ENCODE assay signal across 17 cellular contexts in genomic region chr14:97315790-97316189, GRCh38.
DNase-seq lines count a peak whose midpoint lies in the region; ATAC-seq, FAIRE-seq and TF ChIP-seq lines count a peak whose summit lies in the region.
"Had no signal": no experiment of that assay in that cellular context is flagged by ENCODE, and none has a peak within 500 bp of the region (broad histone marks: within the 10 kb centered on the region; RNA-seq: fewer than 3 reads in every experiment).

No MANE protein-coding gene starts in this region.

- TF ChIP-seq EP300 in HepG2 (IDR thresholded peaks at IDR 0.05; ENCODE audit: low read depth in 2 of 2, low read length in 2 of 2) (no peak), HepG2 (CRISPR knock-in tag; IDR thresholded peaks at IDR 0.05; ENCODE audit: borderline replicate concordance) (no peak), GM12878 (IDR thresholded peaks at IDR 0.05; ENCODE audit: borderline replicate concordance in 1 of 2, control insufficient read depth in 1 of 2, low read depth in 2 of 2, low read length in 2 of 2) (no peak), esophagus muscularis mucosa (IDR thresholded peaks at IDR 0.05) (no peak)

- TF ChIP-seq POLR2A in HepG2 (IDR thresholded peaks at IDR 0.05; ENCODE audit: insufficient read depth in 1 of 2, low read depth in 2 of 2, low read length in 2 of 2) (no peak), right lobe of liver (IDR thresholded peaks at IDR 0.05) (no peak), GM12878 (IDR thresholded peaks at IDR 0.05; ENCODE audit: low read depth, low read length) (no peak), esophagus muscularis mucosa (IDR thresholded peaks at IDR 0.05; ENCODE audit: low read depth) (no peak)

- RAD21 ChIA-PET in GM12878 (lab: Charles Lee; ENCODE audit: unreplicated experiment), result interaction anchor here (1.3 to 7.6 kb wide), 3 partner anchors 10 to 16 kb away, joined by 4 to 45 read pairs (median 5); no protein-coding TSS in a partner anchor

- intact Hi-C loops in HepG2 (cut with micrococcal nuclease; ENCODE audit: unreplicated experiment) (no loop called here), right lobe of liver (cut with DNase I) (no loop called here), GM12878 (cut with micrococcal nuclease; ENCODE audit: unreplicated experiment) (no loop called here), esophagus muscularis mucosa (cut with DNase I) (no loop called here)

- BruUV-seq in HepG2 (replicated peaks; lab: Mats Ljungman, UMichigan) (no TSS peak), GM12878 (replicated peaks; lab: Mats Ljungman, UMichigan) (no TSS peak)

- TF ChIP-seq RAD21 in HepG2 (CRISPR knock-in tag; IDR thresholded peaks at IDR 0.05) (no peak), GM12878 (IDR thresholded peaks at IDR 0.05; ENCODE audit: insufficient read depth, low read depth, low read length) (no peak)

- H3K79me2 ChIP-seq in HepG2 (ENCODE audit: insufficient read depth, low read length), result no peaks in the 10 kb centered on the region
- H3K79me2 ChIP-seq in GM12878 (ENCODE audit: control insufficient read depth, insufficient read depth, low read length), result no peaks in the 10 kb centered on the region

- H3K9me3 ChIP-seq in HepG2 (ENCODE audit: low read length) (peaks cover 38% of the 10 kb centered on the region), right lobe of liver (no peaks in the 10 kb centered on the region), GM12878 (replicated peaks; ENCODE audit: control insufficient read depth, insufficient read depth, low read length) (peaks cover 2% of the 10 kb centered on the region; the same call in 2 of the 3 replicates), esophagus muscularis mucosa (peaks cover 0 to 19% (median 8%) of the 10 kb centered on the region in 4 donors)
- H3K9me3 ChIP-seq: BE2C, HAP-1 had no signal

- H3K27me3 ChIP-seq in HepG2 (ENCODE audit: control insufficient read depth in 1 of 2, insufficient read depth in 2 of 2, low read length in 2 of 2) (no peaks in the 10 kb centered on the region), right lobe of liver (no peaks in the 10 kb centered on the region), GM12878 (replicated peaks in 1 of 2; ENCODE audit: control insufficient read depth in 2 of 2, insufficient read depth in 2 of 2, low read length in 1 of 2) (no peaks in the 10 kb centered on the region), esophagus muscularis mucosa (no peaks in the 10 kb centered on the region)
- H3K27me3 ChIP-seq: BE2C had no signal

- 22% methylated on average over 5 of the region's 5 CpGs for WGBS in HepG2 (ENCODE audit: low lambda C conversion rate)
- 41% methylated on average over 4 of the region's 5 CpGs for WGBS in right lobe of liver (ENCODE audit: insufficient coverage, low coverage, low lambda C conversion rate, missing lambda C conversion rate)
- 20% methylated on average over 5 of the region's 5 CpGs for WGBS in GM12878 (ENCODE audit: insufficient coverage, insufficient replicate concordance, low lambda C conversion rate, missing lambda C conversion rate)
- 80% methylated on average over 5 of the region's 5 CpGs for WGBS in esophagus muscularis mucosa

- in situ Hi-C loops in HepG2 (cut with HindIII; ENCODE audit: extremely low pct_ligation_motif_present, low pct_unique_long_range_greater_than_20kb) (no loop called here), GM12878 (cut with MboI) (no loop called here)

- H3K4me1 ChIP-seq in HepG2 (ENCODE audit: insufficient read depth, low read length), result no peaks in the 10 kb centered on the region
- H3K4me1 ChIP-seq in right lobe of liver, result no peaks in the 10 kb centered on the region
- peaks cover 8% of the 10 kb centered on the region for H3K4me1 ChIP-seq in GM12878 (ENCODE audit: control insufficient read depth, insufficient read depth, low read length)
- no peaks in the 10 kb centered on the region for H3K4me1 ChIP-seq in esophagus muscularis mucosa
- H3K4me1 ChIP-seq: BE2C, HAP-1 had no signal

- H3K9ac ChIP-seq in HepG2 (ENCODE audit: insufficient read depth, low read depth, low read length), result no peak overlapping the region
- no peak overlapping the region for H3K9ac ChIP-seq in GM12878 (ENCODE audit: control insufficient read depth, insufficient read depth, low read length)
- H3K9ac ChIP-seq: GM23248 had no signal

- no peak overlapping the region for H3K4me3 ChIP-seq in HepG2 (replicated peaks in 1 of 3; ENCODE audit: insufficient read depth in 1 of 3, low read depth in 2 of 3, low read length in 3 of 3)
- H3K4me3 ChIP-seq in right lobe of liver, result no peak overlapping the region
- H3K4me3 ChIP-seq in GM12878, result no peak overlapping the region
- no peak overlapping the region for H3K4me3 ChIP-seq in esophagus muscularis mucosa
- H3K4me3 ChIP-seq: GM23248, HAP-1 had no signal

- SMC1A ChIA-PET in GM12878 (lab: Charles Lee; ENCODE audit: uncharacterized antibody, unreplicated experiment), result interaction anchor here (0.5 to 8.7 kb wide), 4 partner anchors 13 to 205 kb away, joined by 3 to 133 read pairs (median 14); no protein-coding TSS in a partner anchor

- H2AFZ ChIP-seq in HepG2 (ENCODE audit: low read length) (no peak overlapping the region), GM12878 (ENCODE audit: control insufficient read depth, low read depth, low read length) (no peak overlapping the region)
- H2AFZ ChIP-seq: GM23248 had no signal

- FAIRE-seq in HepG2 (lab: Jason Lieb, UNC) (no peak), GM12878 (lab: Jason Lieb, UNC) (peak; percentile 27)
- FAIRE-seq: A204.1 had no signal

- no peaks in the 10 kb centered on the region for H4K20me1 ChIP-seq in HepG2 (ENCODE audit: insufficient read depth, low read length)
- no peaks in the 10 kb centered on the region for H4K20me1 ChIP-seq in GM12878 (ENCODE audit: control insufficient read depth, insufficient read depth)

- H3K27ac ChIP-seq in HepG2 (ENCODE audit: extremely low read length, insufficient read depth, low read length), result no peak overlapping the region
- H3K27ac ChIP-seq in right lobe of liver, result no peak overlapping the region
- no peak overlapping the region for H3K27ac ChIP-seq in GM12878 (ENCODE audit: control insufficient read depth, insufficient read depth)
- H3K27ac ChIP-seq in esophagus muscularis mucosa (replicated peaks in 1 of 4), result no peak overlapping the region
- H3K27ac ChIP-seq: GM23248 had no signal

- POLR2A ChIA-PET in HepG2 (lab: Yijun Ruan, JAX), result no interaction called here
- POLR2A ChIA-PET in GM12878 (lab: Charles Lee), result interaction anchor here (0.6 to 1.9 kb wide), 2 partner anchors 9 to 40 kb away, joined by 4 to 7 read pairs; no protein-coding TSS in a partner anchor

- ATAC-seq in HepG2 (no peak), right lobe of liver (no peak), GM12878 (no peak), GM21381 (IDR thresholded peaks at IDR 0.05; ENCODE audit: unreplicated experiment) (no peak)

- CTCF ChIA-PET in HepG2 (lab: Yijun Ruan, JAX; ENCODE audit: low intra/inter-chr PET ratio, low total read pairs), result no interaction called here
- CTCF ChIA-PET in GM12878 (lab: Yijun Ruan, JAX), result interaction anchor here (2.0 kb wide), 1 partner anchor 9 kb away, joined by 6 read pairs; no protein-coding TSS in a partner anchor

- DNase-seq in HepG2 (ENCODE audit: low spot score) (no peak), right lobe of liver (no peak), GM12878 (ENCODE audit: low read depth, low spot score) (no peak), esophagus muscularis mucosa (ENCODE audit: extremely low spot score) (peak; percentile 34), DMS53 (lab: John Stamatoyannopoulos, UW) (no peak), kidney tubule cell (ENCODE audit: low spot score) (no peak)
- DNase-seq: ACHN; BE2C; C1 segment of cervical spinal cord; CD4-positive, CD25-positive, alpha-beta regulatory T cell; CD8-positive, alpha-beta memory T cell; COR-L47; GDM1; GM23248 had no signal

- no peaks in the 10 kb centered on the region for H3K36me3 ChIP-seq in HepG2 (replicated peaks in 1 of 2; ENCODE audit: control insufficient read depth in 1 of 2, insufficient read depth in 2 of 2, low read length in 2 of 2)
- no peaks in the 10 kb centered on the region for H3K36me3 ChIP-seq in right lobe of liver
- H3K36me3 ChIP-seq in GM12878 (ENCODE audit: control insufficient read depth in 2 of 2, insufficient read depth in 2 of 2, low read length in 1 of 2), result no peaks in the 10 kb centered on the region
- H3K36me3 ChIP-seq in esophagus muscularis mucosa, result no peaks in the 10 kb centered on the region
- H3K36me3 ChIP-seq: BE2C, HAP-1 had no signal

- H3K4me2 ChIP-seq in HepG2 (ENCODE audit: low read depth, low read length), result no peak overlapping the region
- no peak overlapping the region for H3K4me2 ChIP-seq in GM12878 (ENCODE audit: control insufficient read depth, insufficient read depth)

- no peak for TF ChIP-seq CTCF in HepG2 (CRISPR knock-in tag; IDR thresholded peaks at IDR 0.05)
- no peak for TF ChIP-seq CTCF in right lobe of liver (IDR thresholded peaks at IDR 0.05)
- no peak for TF ChIP-seq CTCF in GM12878 (IDR thresholded peaks at IDR 0.05 in 2 of 3, conservative IDR thresholded peaks at IDR 0.05 in 1 of 3; ENCODE audit: control insufficient read depth in 2 of 3, extremely low read depth in 1 of 3, insufficient read depth in 1 of 3, low read depth in 3 of 3, low read length in 3 of 3)
- TF ChIP-seq CTCF in esophagus muscularis mucosa (IDR thresholded peaks at IDR 0.05), result no peak

TF ChIP-seq in HepG2, 621 proteins besides CTCF, POLR2A, EP300 and RAD21 (continues in another document):
- TF ChIP-seq ZMAT3 (CRISPR knock-in tag; conservative IDR thresholded peaks at IDR 0.05) (no peak), HOXD1 (CRISPR knock-in tag; IDR thresholded peaks at IDR 0.05) (no peak), CCDC6 (CRISPR knock-in tag; IDR thresholded peaks at IDR 0.05) (no peak)

TF ChIP-seq in GM12878, 131 proteins besides CTCF, POLR2A, EP300 and RAD21 (continues in another document):
- TF ChIP-seq IRF3 (IDR thresholded peaks at IDR 0.05), result no peak
- no peak for TF ChIP-seq ZZZ3 (IDR thresholded peaks at IDR 0.05; ENCODE audit: control insufficient read depth, insufficient read length, low read depth)

Comparison
In these comparisons a context has a peak if more than half of its experiments do, and no peak if none do; other contexts are left out.
1. Of the 75 proteins assayed by ChIP-seq in both HepG2 and GM12878: peak only in HepG2: none; only in GM12878: BCL3, CREM, EED, NFIC, RELA, TCF12 and 1 more; in both: none; in neither: 66; mixed calls (peak in some experiments, not most) for 2.